1 cellular context compared by ENCODE assay signal in genomic region chr10:77911535-77912123, GRCh38.
TF ChIP-seq lines count a peak whose summit lies in the region.

No MANE protein-coding gene starts in this region.

TF ChIP-seq in K562, 482 proteins besides CTCF, POLR2A, EP300 and RAD21 (continued from another document and continues in another):
- TF ChIP-seq ZNF324 (CRISPR knock-in tag; IDR thresholded peaks at IDR 0.05) (0 out of 2 replicates have a peak, but pooled peaks have one; percentile 39), ZNF133 (CRISPR knock-in tag; IDR thresholded peaks at IDR 0.05) (no peak), CEBPB (tag; IDR thresholded peaks at IDR 0.05) (peak; percentile 99), RBM25 (IDR thresholded peaks at IDR 0.05; ENCODE audit: low read depth, low read length, severe bottlenecking) (peak; percentile 88), POLR3A (IDR thresholded peaks at IDR 0.05; ENCODE audit: borderline replicate concordance, extremely low read depth, insufficient read depth, insufficient read length) (no peak), MCM5 (IDR thresholded peaks at IDR 0.05; ENCODE audit: low read depth) (no peak), TAF9B (IDR thresholded peaks at IDR 0.05; ENCODE audit: partially characterized antibody) (no peak), CBX5 (IDR thresholded peaks at IDR 0.05; ENCODE audit: borderline replicate concordance, low read depth) (no peak), CTBP1 (IDR thresholded peaks at IDR 0.05; ENCODE audit: borderline replicate concordance) (peak; percentile 78), SMAD1 (IDR thresholded peaks at IDR 0.05; ENCODE audit: low read depth, low read length, partially characterized antibody) (no peak), ZNF764 (CRISPR knock-in tag; IDR thresholded peaks at IDR 0.05; ENCODE audit: low read depth) (0 out of 2 replicates have a peak, but pooled peaks have one; percentile 16), ZNF175 (CRISPR knock-in tag; IDR thresholded peaks at IDR 0.05; ENCODE audit: low read depth) (peak; percentile 87), KHSRP (IDR thresholded peaks at IDR 0.05) (no peak), ATF3 (IDR thresholded peaks at IDR 0.05) (peak; percentile 90), ATF3 (CRISPR knock-in tag; conservative IDR thresholded peaks at IDR 0.05) (peak; percentile 65; the same call in 1 of the 2 replicates), ZNF232 (CRISPR knock-in tag; IDR thresholded peaks at IDR 0.05) (no peak), NCOR1 (IDR thresholded peaks at IDR 0.05) (peak; percentile 42; the same call in 1 of the 2 replicates), SMAD4 (CRISPR knock-in tag; conservative IDR thresholded peaks at IDR 0.05) (peak; percentile 84), EGR1 (conservative IDR thresholded peaks at IDR 0.05) (no peak), KLF16 (IDR thresholded peaks at IDR 0.05) (no peak), MAFK (IDR thresholded peaks at IDR 0.05; ENCODE audit: low read length) (no peak), NFATC3 (IDR thresholded peaks at IDR 0.05) (0 out of 2 replicates have a peak, but pooled peaks have one; percentile 46), HDAC2 (IDR thresholded peaks at IDR 0.05) (peak; percentile 97), PTTG1 (tag; IDR thresholded peaks at IDR 0.05; ENCODE audit: low read depth) (no peak), ZNF586 (CRISPR knock-in tag; conservative IDR thresholded peaks at IDR 0.05) (peak; percentile 64; the same call in 1 of the 2 replicates), BHLHE40 (IDR thresholded peaks at IDR 0.05; ENCODE audit: low read length) (peak; percentile 66; the same call in 1 of the 2 replicates), ARID3A (IDR thresholded peaks at IDR 0.05; ENCODE audit: borderline replicate concordance, low read depth, low read length) (no peak), ELF2 (CRISPR knock-in tag; IDR thresholded peaks at IDR 0.05) (0 out of 2 replicates have a peak, but pooled peaks have one; percentile 29), SRSF3 (IDR thresholded peaks at IDR 0.05; ENCODE audit: insufficient read depth, low read length) (no peak), HCFC1 (IDR thresholded peaks at IDR 0.05; ENCODE audit: low read depth, low read length) (no peak), RBM39 (optimal IDR thresholded peaks at IDR 0.05; ENCODE audit: low read depth, low read length) (no peak), TCF7L2 (IDR thresholded peaks at IDR 0.05; ENCODE audit: low read depth, low read length) (peak; percentile 55; the same call in 1 of the 2 replicates), PRPF4 (IDR thresholded peaks at IDR 0.05; ENCODE audit: insufficient read depth, low read depth, low read length, poor library complexity, severe bottlenecking) (no peak), JUN (IDR thresholded peaks at IDR 0.05; ENCODE audit: borderline replicate concordance, low read depth, low read length) (peak; percentile 75), JUN (CRISPR knock-in tag; IDR thresholded peaks at IDR 0.05; ENCODE audit: borderline replicate concordance) (no peak), ZNF766 (CRISPR knock-in tag; conservative IDR thresholded peaks at IDR 0.05) (peak; percentile 75; the same call in 1 of the 2 replicates), SPI1 (IDR thresholded peaks at IDR 0.05; ENCODE audit: borderline replicate concordance, low read depth, low read length) (no peak), DACH1 (IDR thresholded peaks at IDR 0.05; ENCODE audit: partially characterized antibody) (no peak), SRSF1 (IDR thresholded peaks at IDR 0.05; ENCODE audit: low read depth, low read length) (no peak), SUPT5H (IDR thresholded peaks at IDR 0.05) (no peak), ARID1B (IDR thresholded peaks at IDR 0.05) (peak; percentile 74), TAF15 (IDR thresholded peaks at IDR 0.05; ENCODE audit: low read depth, low read length) (no peak), GATAD2A (IDR thresholded peaks at IDR 0.05) (0 out of 2 replicates have a peak, but pooled peaks have one; percentile 71), POLR2AphosphoS2 (IDR thresholded peaks at IDR 0.05; ENCODE audit: low read length) (no peak), ZNF41 (CRISPR knock-in tag; conservative IDR thresholded peaks at IDR 0.05) (peak; percentile 71; the same call in 1 of the 2 replicates), ZNF316 (IDR thresholded peaks at IDR 0.05) (no peak), HIVEP1 (CRISPR knock-in tag; IDR thresholded peaks at IDR 0.05) (0 out of 2 replicates have a peak, but pooled peaks have one; percentile 46), RAD51 (IDR thresholded peaks at IDR 0.05; ENCODE audit: borderline replicate concordance, low read depth) (peak; percentile 29; the same call in 1 of the 2 replicates), ZNF644 (tag; IDR thresholded peaks at IDR 0.05; ENCODE audit: low read depth) (peak; percentile 87), CEBPG (CRISPR knock-in tag; IDR thresholded peaks at IDR 0.05) (peak; percentile 95), CEBPG (tag; conservative IDR thresholded peaks at IDR 0.05 in 1 of 2, IDR thresholded peaks at IDR 0.05 in 1 of 2) (peak; percentile 96 to 97), DDX20 (tag; IDR thresholded peaks at IDR 0.05; ENCODE audit: low read depth) (no peak), MYNN (IDR thresholded peaks at IDR 0.05) (0 out of 2 replicates have a peak, but pooled peaks have one; percentile 48), MYNN (CRISPR knock-in tag; IDR thresholded peaks at IDR 0.05) (no peak), TRIM24 (IDR thresholded peaks at IDR 0.05) (peak; percentile 69 to 85; a peak in 3 of 4 replicates), ETS1 (conservative IDR thresholded peaks at IDR 0.05; ENCODE audit: control insufficient read depth, low read depth, low read length) (no peak), FOXP1 (CRISPR knock-in tag; IDR thresholded peaks at IDR 0.05) (no peak), NONO (IDR thresholded peaks at IDR 0.05; ENCODE audit: low read depth in 2 of 2, low read length in 1 of 2) (peak in 1 of 2 experiments; percentile 90; a peak in 2 of 4 replicates), CREM (IDR thresholded peaks at IDR 0.05; ENCODE audit: low read depth) (peak; percentile 12; the same call in 1 of the 2 replicates)
- TF ChIP-seq, protein P1, sequence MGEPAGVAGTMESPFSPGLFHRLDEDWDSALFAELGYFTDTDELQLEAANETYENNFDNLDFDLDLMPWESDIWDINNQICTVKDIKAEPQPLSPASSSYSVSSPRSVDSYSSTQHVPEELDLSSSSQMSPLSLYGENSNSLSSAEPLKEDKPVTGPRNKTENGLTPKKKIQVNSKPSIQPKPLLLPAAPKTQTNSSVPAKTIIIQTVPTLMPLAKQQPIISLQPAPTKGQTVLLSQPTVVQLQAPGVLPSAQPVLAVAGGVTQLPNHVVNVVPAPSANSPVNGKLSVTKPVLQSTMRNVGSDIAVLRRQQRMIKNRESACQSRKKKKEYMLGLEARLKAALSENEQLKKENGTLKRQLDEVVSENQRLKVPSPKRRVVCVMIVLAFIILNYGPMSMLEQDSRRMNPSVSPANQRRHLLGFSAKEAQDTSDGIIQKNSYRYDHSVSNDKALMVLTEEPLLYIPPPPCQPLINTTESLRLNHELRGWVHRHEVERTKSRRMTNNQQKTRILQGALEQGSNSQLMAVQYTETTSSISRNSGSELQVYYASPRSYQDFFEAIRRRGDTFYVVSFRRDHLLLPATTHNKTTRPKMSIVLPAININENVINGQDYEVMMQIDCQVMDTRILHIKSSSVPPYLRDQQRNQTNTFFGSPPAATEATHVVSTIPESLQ (CRISPR knock-in tag; IDR thresholded peaks at IDR 0.05) = no peak
- TF ChIP-seq, protein P2, sequence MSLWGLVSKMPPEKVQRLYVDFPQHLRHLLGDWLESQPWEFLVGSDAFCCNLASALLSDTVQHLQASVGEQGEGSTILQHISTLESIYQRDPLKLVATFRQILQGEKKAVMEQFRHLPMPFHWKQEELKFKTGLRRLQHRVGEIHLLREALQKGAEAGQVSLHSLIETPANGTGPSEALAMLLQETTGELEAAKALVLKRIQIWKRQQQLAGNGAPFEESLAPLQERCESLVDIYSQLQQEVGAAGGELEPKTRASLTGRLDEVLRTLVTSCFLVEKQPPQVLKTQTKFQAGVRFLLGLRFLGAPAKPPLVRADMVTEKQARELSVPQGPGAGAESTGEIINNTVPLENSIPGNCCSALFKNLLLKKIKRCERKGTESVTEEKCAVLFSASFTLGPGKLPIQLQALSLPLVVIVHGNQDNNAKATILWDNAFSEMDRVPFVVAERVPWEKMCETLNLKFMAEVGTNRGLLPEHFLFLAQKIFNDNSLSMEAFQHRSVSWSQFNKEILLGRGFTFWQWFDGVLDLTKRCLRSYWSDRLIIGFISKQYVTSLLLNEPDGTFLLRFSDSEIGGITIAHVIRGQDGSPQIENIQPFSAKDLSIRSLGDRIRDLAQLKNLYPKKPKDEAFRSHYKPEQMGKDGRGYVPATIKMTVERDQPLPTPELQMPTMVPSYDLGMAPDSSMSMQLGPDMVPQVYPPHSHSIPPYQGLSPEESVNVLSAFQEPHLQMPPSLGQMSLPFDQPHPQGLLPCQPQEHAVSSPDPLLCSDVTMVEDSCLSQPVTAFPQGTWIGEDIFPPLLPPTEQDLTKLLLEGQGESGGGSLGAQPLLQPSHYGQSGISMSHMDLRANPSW (CRISPR knock-in tag; IDR thresholded peaks at IDR 0.05) = no peak
- TF ChIP-seq, protein P3, sequence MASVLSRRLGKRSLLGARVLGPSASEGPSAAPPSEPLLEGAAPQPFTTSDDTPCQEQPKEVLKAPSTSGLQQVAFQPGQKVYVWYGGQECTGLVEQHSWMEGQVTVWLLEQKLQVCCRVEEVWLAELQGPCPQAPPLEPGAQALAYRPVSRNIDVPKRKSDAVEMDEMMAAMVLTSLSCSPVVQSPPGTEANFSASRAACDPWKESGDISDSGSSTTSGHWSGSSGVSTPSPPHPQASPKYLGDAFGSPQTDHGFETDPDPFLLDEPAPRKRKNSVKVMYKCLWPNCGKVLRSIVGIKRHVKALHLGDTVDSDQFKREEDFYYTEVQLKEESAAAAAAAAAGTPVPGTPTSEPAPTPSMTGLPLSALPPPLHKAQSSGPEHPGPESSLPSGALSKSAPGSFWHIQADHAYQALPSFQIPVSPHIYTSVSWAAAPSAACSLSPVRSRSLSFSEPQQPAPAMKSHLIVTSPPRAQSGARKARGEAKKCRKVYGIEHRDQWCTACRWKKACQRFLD (CRISPR knock-in tag; IDR thresholded peaks at IDR 0.05) = peak; percentile 87
- TF ChIP-seq, protein P4, sequence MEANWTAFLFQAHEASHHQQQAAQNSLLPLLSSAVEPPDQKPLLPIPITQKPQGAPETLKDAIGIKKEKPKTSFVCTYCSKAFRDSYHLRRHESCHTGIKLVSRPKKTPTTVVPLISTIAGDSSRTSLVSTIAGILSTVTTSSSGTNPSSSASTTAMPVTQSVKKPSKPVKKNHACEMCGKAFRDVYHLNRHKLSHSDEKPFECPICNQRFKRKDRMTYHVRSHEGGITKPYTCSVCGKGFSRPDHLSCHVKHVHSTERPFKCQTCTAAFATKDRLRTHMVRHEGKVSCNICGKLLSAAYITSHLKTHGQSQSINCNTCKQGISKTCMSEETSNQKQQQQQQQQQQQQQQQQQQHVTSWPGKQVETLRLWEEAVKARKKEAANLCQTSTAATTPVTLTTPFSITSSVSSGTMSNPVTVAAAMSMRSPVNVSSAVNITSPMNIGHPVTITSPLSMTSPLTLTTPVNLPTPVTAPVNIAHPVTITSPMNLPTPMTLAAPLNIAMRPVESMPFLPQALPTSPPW (CRISPR knock-in tag; IDR thresholded peaks at IDR 0.05) = peak; percentile 70; the same call in 1 of the 2 replicates
- TF ChIP-seq, protein P5, sequence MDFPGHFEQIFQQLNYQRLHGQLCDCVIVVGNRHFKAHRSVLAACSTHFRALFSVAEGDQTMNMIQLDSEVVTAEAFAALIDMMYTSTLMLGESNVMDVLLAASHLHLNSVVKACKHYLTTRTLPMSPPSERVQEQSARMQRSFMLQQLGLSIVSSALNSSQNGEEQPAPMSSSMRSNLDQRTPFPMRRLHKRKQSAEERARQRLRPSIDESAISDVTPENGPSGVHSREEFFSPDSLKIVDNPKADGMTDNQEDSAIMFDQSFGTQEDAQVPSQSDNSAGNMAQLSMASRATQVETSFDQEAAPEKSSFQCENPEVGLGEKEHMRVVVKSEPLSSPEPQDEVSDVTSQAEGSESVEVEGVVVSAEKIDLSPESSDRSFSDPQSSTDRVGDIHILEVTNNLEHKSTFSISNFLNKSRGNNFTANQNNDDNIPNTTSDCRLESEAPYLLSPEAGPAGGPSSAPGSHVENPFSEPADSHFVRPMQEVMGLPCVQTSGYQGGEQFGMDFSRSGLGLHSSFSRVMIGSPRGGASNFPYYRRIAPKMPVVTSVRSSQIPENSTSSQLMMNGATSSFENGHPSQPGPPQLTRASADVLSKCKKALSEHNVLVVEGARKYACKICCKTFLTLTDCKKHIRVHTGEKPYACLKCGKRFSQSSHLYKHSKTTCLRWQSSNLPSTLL (IDR thresholded peaks at IDR 0.05) = no peak
